In the genomic region with DNA sequence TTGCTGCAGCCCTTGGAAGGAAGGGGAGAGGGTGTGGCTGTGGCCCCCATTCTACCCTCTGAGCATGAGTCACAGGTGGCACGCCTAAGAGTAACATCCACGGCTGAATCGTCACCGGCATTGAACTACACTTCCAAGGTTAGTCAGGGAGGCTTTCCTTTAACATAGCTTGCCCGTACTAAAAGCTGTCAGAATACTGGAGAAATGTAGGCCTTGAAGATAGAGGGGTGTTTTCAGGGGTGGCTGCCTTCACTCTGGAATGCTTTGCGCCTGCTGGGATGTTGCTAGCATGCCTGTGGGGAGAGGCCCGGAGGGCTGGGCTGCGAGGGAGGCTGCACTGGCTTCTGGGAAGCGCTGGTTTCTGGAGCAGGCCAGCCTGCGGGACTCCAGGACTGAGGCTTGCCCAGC, we compare ENCODE assay signal across 15 cellular contexts.
DNase-seq lines count a peak whose midpoint lies in the region; ATAC-seq, FAIRE-seq and TF ChIP-seq lines count a peak whose summit lies in the region.
"Had no signal": no experiment of that assay in that cellular context is flagged by ENCODE, and none has a peak within 500 bp of the region (broad histone marks: within the 10 kb centered on the region; RNA-seq: fewer than 3 reads in every experiment).

No MANE protein-coding gene starts in this region.

- no peak for TF ChIP-seq POLR2A in endothelial cell of umbilical vein (IDR thresholded peaks at IDR 0.05; ENCODE audit: low read depth, low read length)

- peaks cover 5% of the 10 kb centered on the region; the same call in 1 of the 2 replicates for H3K36me3 ChIP-seq in PC-3 (ENCODE audit: low read depth, low read length)
- H3K36me3 ChIP-seq in endothelial cell of umbilical vein (ENCODE audit: control insufficient read depth in 2 of 2, extremely low read depth in 1 of 2, insufficient read depth in 2 of 2, low read length in 2 of 2): no peaks in the 10 kb centered on the region
- H3K36me3 ChIP-seq in H7 (replicated peaks; ENCODE audit: control insufficient read depth, insufficient read depth, low read length): no peaks in the 10 kb centered on the region; the same call in 1 of the 2 replicates

- H3K4me3 ChIP-seq in PC-3 (ENCODE audit: low read length) (no peak overlapping the region), endothelial cell of umbilical vein (replicated peaks in 1 of 3; ENCODE audit: insufficient read depth in 1 of 3, low read depth in 1 of 3, low read length in 3 of 3) (no peak overlapping the region), H7 (ENCODE audit: insufficient read depth, low read depth, low read length) (no peak overlapping the region)

- no peaks in the 10 kb centered on the region for H3K27me3 ChIP-seq in PC-3 (ENCODE audit: low read length)
- no peaks in the 10 kb centered on the region for H3K27me3 ChIP-seq in endothelial cell of umbilical vein (ENCODE audit: control insufficient read depth in 2 of 2, insufficient read depth in 2 of 2, low read length in 2 of 2)
- no peaks in the 10 kb centered on the region for H3K27me3 ChIP-seq in H7 (ENCODE audit: control insufficient read depth, insufficient read depth, low read length)

- peak overlapping the region; percentile 28 for H3K9ac ChIP-seq in PC-3 (ENCODE audit: low read length)
- H3K9ac ChIP-seq in endothelial cell of umbilical vein (replicated peaks; ENCODE audit: extremely low read depth, insufficient read depth, low read length): no peak overlapping the region

- dilution Hi-C loops in endothelial cell of umbilical vein (cut with MboI; ENCODE audit: extremely low pct_ligation_motif_present, low sequenced_read_pairs): no loop called here

- H3F3A ChIP-seq in PC-3 (ENCODE audit: low read length, unreplicated experiment): no peaks in the 10 kb centered on the region

- H3K4me2 ChIP-seq in PC-3 (ENCODE audit: low read length): peak overlapping the region; percentile 44
- H3K4me2 ChIP-seq in endothelial cell of umbilical vein (ENCODE audit: insufficient read depth, low read length): no peak overlapping the region

- CTCF ChIA-PET in PC-3 (lab: Charles Lee) (no interaction called here), endothelial cell of umbilical vein (lab: Charles Lee) (no interaction called here)

- H3K4me1 ChIP-seq in PC-3 (ENCODE audit: insufficient read depth, low read length): peaks cover 13% of the 10 kb centered on the region
- peaks cover 13% of the 10 kb centered on the region for H3K4me1 ChIP-seq in endothelial cell of umbilical vein (ENCODE audit: control insufficient read depth, extremely low read depth, insufficient read depth, low read length)

- H3K9me1 ChIP-seq in endothelial cell of umbilical vein (replicated peaks; ENCODE audit: control insufficient read depth, extremely low read depth, insufficient read depth, low read length): no peaks in the 10 kb centered on the region

- H3K9me3 ChIP-seq in PC-3 (ENCODE audit: low read length) (no peaks in the 10 kb centered on the region), endothelial cell of umbilical vein (replicated peaks; ENCODE audit: control insufficient read depth, insufficient read depth, low read length) (no peaks in the 10 kb centered on the region)

- DNase-seq in Daoy (ENCODE audit: low read depth) (peak; percentile 83), PC-3 (peak; percentile 85), endothelial cell of umbilical vein (ENCODE audit: low read depth, low spot score) (peak; percentile 41), myocyte (ENCODE audit: low read depth) (peak; percentile 22), NCI-H1417 (lab: John Stamatoyannopoulos, UW) (no peak), H7 (no peak)
- no peak for DNase-seq in activated effector memory CD4-positive, alpha-beta T cell treated with Interleukin-2 at 50 U/mL for 16 hours
- DNase-seq: activated CD4-positive, alpha-beta T cell treated with anti-CD3 and anti-CD28 coated beads, Interleukin-2, amount 50 U/mL, for 4 hours; activated gamma-delta T cell; GF-D8; naive thymus-derived CD8-positive, alpha-beta T cell; NCI-H1694 treated with DMSO at 0.1 percent for 48 hours; stimulated activated CD4-positive, alpha-beta T cell treated with anti-CD3 and anti-CD28 coated beads, Interleukin-15, amount 100 ng/mL, for 24 hours; T-helper 1 cell had no signal

- peak; percentile 67 for FAIRE-seq in endothelial cell of umbilical vein (lab: Jason Lieb, UNC)

- no peaks in the 10 kb centered on the region for H3K9me2 ChIP-seq in PC-3 (replicated peaks; ENCODE audit: low read length)

- H2AFZ ChIP-seq in PC-3 (ENCODE audit: low read length) (no peak overlapping the region), endothelial cell of umbilical vein (ENCODE audit: low read depth, low read length) (no peak overlapping the region)

- H4K20me1 ChIP-seq in PC-3 (ENCODE audit: low read length) (no peaks in the 10 kb centered on the region), endothelial cell of umbilical vein (replicated peaks; ENCODE audit: control insufficient read depth, extremely low read depth, insufficient read depth, low read length) (no peaks in the 10 kb centered on the region)

- ATAC-seq in PC-3: peak; percentile 100
- ATAC-seq in GM18858 (IDR thresholded peaks at IDR 0.05; ENCODE audit: unreplicated experiment): no peak
- ATAC-seq: naive thymus-derived CD8-positive, alpha-beta T cell had no signal

- BruUV-seq in PC-3 (replicated peaks; lab: Mats Ljungman, UMichigan) (no TSS peak), endothelial cell of umbilical vein (replicated peaks; lab: Mats Ljungman, UMichigan) (no TSS peak)

- intact Hi-C loops in PC-3 (cut with micrococcal nuclease) (no loop called here), endothelial cell of umbilical vein (cut with micrococcal nuclease) (loop anchor here (1.0 kb wide), 1 partner anchor 32 kb away; no protein-coding TSS in a partner anchor)

- POLR2A ChIA-PET in PC-3 (lab: Charles Lee; ENCODE audit: unreplicated experiment) (no interaction called here), endothelial cell of umbilical vein (lab: Charles Lee) (no interaction called here)

- H3K27ac ChIP-seq in PC-3 (ENCODE audit: low read length) (peak overlapping the region; percentile 63), endothelial cell of umbilical vein (ENCODE audit: insufficient read depth, low read depth, low read length) (no peak overlapping the region)

- no peaks in the 10 kb centered on the region for H3K79me2 ChIP-seq in PC-3 (ENCODE audit: low read length)
- H3K79me2 ChIP-seq in endothelial cell of umbilical vein (ENCODE audit: control insufficient read depth, insufficient read depth, low read length): no peaks in the 10 kb centered on the region

- TF ChIP-seq CTCF in PC-3 (conservative IDR thresholded peaks at IDR 0.05; ENCODE audit: low read depth, low read length): no peak
- no peak for TF ChIP-seq CTCF in endothelial cell of umbilical vein (IDR thresholded peaks at IDR 0.05; ENCODE audit: extremely low read depth in 1 of 2, insufficient read depth in 1 of 2, low read depth in 1 of 2, low read length in 2 of 2)

TF ChIP-seq in endothelial cell of umbilical vein, 7 proteins besides CTCF, POLR2A, EP300 and RAD21:
- TF ChIP-seq JUN (IDR thresholded peaks at IDR 0.05; ENCODE audit: borderline replicate concordance, insufficient read depth, insufficient read length, low read depth): no peak
- TF ChIP-seq FOS (IDR thresholded peaks at IDR 0.05; ENCODE audit: borderline replicate concordance, insufficient read depth, low read length): peak; percentile 69

Comparison
In these comparisons a context has a peak if more than half of its experiments do, and no peak if none do; other contexts are left out.
1. DNase-seq: peak in Daoy (single experiment), PC-3 (single experiment), endothelial cell of umbilical vein (single experiment) and myocyte (single experiment); none in NCI-H1417 (0 of 3), H7 (single experiment) and activated effector memory CD4-positive, alpha-beta T cell treated with Interleukin-2 at 50 U/mL for 16 hours (single experiment).